In genomic region chr19:5953034-5953589, GRCh38 we compare ENCODE assay signal across 11 cellular contexts. TPM values are rescaled to one million over a fixed set of nuclear protein-coding genes. Genes with fewer than 3 reads are reported as not detected.
DNase-seq lines count a peak whose midpoint lies in the region; ATAC-seq and TF ChIP-seq lines count a peak whose summit lies in the region.
"Had no signal": no experiment of that assay in that cellular context is flagged by ENCODE, and none has a peak within 500 bp of the region (broad histone marks: within the 10 kb centered on the region; RNA-seq: fewer than 3 reads in every experiment).

No MANE protein-coding gene starts in this region.

- H4K20me1 ChIP-seq in OCI-LY7 (ENCODE audit: insufficient read depth, low read length): no peaks in the 10 kb centered on the region; the same call in 1 of the 2 replicates

- H3K9me3 Mint-ChIP-seq in endodermal cell: no peaks in the 10 kb centered on the region

- WGBS in endodermal cell (ENCODE audit: insufficient coverage in 1 of 2, insufficient read length in 1 of 2), 2 experiments: 78 to 85% methylated on average over 4 to 5 of the region's 5 CpGs
- 59 to 75% (median 66%) methylated on average over 5 of the region's 5 CpGs for WGBS in psoas muscle, 3 donors

- H3K27me3 ChIP-seq in endodermal cell (ENCODE audit: control insufficient read depth, insufficient read depth, low read length, poor library complexity, severe bottlenecking): no peaks in the 10 kb centered on the region
- no peaks in the 10 kb centered on the region for H3K27me3 ChIP-seq in psoas muscle (ENCODE audit: insufficient read depth in 3 of 3, low read length in 2 of 3)
- H3K27me3 ChIP-seq: testis had no signal

- H3K4me3 Mint-ChIP-seq in endodermal cell: no peak overlapping the region

- H3K4me1 Mint-ChIP-seq in endodermal cell: peaks cover 88% of the 10 kb centered on the region

- intact Hi-C loops in OCI-LY7 (cut with micrococcal nuclease; ENCODE audit: unreplicated experiment) (loop anchor here (5.0 kb wide), 1 partner anchor 51 kb away; the partner anchor contains the start of genes NDUFA11 and VMAC), psoas muscle (cut with DNase I) (no loop called here)

- no peaks in the 10 kb centered on the region for H3K9me3 ChIP-seq in OCI-LY7 (ENCODE audit: low read length)
- H3K9me3 ChIP-seq in endodermal cell (ENCODE audit: control insufficient read depth, low read length): no peaks in the 10 kb centered on the region
- no peaks in the 10 kb centered on the region for H3K9me3 ChIP-seq in psoas muscle
- H3K9me3 ChIP-seq: HAP-1, testis had no signal

- peak overlapping the region; percentile 96 for H3K27ac ChIP-seq in OCI-LY7 (ENCODE audit: low read depth, low read length, poor library complexity, severe bottlenecking)
- no peak overlapping the region for H3K27ac ChIP-seq in endodermal cell (ENCODE audit: low read depth, low read length)
- H3K27ac ChIP-seq in psoas muscle: peak overlapping the region; percentile 64
- H3K27ac ChIP-seq: testis had no signal

- TSS peak; percentile 22 for BruUV-seq in OCI-LY7 (replicated peaks; lab: Mats Ljungman, UMichigan)

- CTCF ChIA-PET in OCI-LY7 (lab: Charles Lee; ENCODE audit: unreplicated experiment): interaction anchor here (0.7 kb wide), 1 partner anchor 264 kb away, joined by 4 read pairs; no protein-coding TSS in a partner anchor

- H3K36me3 ChIP-seq in OCI-LY7 (ENCODE audit: insufficient read depth, low read length) (peaks cover 38% of the 10 kb centered on the region; the same call in 1 of the 2 replicates), endodermal cell (ENCODE audit: control insufficient read depth, insufficient read depth, low read length) (peaks cover 18% of the 10 kb centered on the region), psoas muscle (ENCODE audit: insufficient read depth in 1 of 2, low read depth in 1 of 2) (peaks cover 0 to 4% of the 10 kb centered on the region in 2 donors)

- TF ChIP-seq CTCF in OCI-LY7 (conservative IDR thresholded peaks at IDR 0.05; ENCODE audit: low read length) (no peak), endodermal cell (conservative IDR thresholded peaks at IDR 0.05) (no peak), psoas muscle (IDR thresholded peaks at IDR 0.05) (no peak)

- peaks cover 88% of the 10 kb centered on the region for H3K4me1 ChIP-seq in OCI-LY7 (ENCODE audit: insufficient read depth, low read length, poor library complexity, severe bottlenecking)
- peaks cover 32% of the 10 kb centered on the region for H3K4me1 ChIP-seq in endodermal cell (ENCODE audit: control insufficient read depth, insufficient read depth, low read length)
- H3K4me1 ChIP-seq in psoas muscle: peaks cover 59% of the 10 kb centered on the region

- peak overlapping the region; percentile 9 for H3K27ac Mint-ChIP-seq in endodermal cell

- H3K79me2 ChIP-seq in OCI-LY7 (ENCODE audit: insufficient read depth, low read depth, low read length): peaks cover 93% of the 10 kb centered on the region

- H3K4me3 ChIP-seq in OCI-LY7 (ENCODE audit: low read depth, low read length, poor library complexity, severe bottlenecking): peak overlapping the region; percentile 1
- H3K4me3 ChIP-seq in endodermal cell (ENCODE audit: low read length): no peak overlapping the region
- H3K4me3 ChIP-seq in psoas muscle: no peak overlapping the region
- H3K4me3 ChIP-seq: HAP-1, testis had no signal

- H3K27me3 Mint-ChIP-seq in endodermal cell (ENCODE audit: insufficient read depth): no peaks in the 10 kb centered on the region

- POLR2A ChIA-PET in OCI-LY7 (lab: Charles Lee): interaction anchor here (0.7 to 1.2 kb wide), 2 partner anchors 49 to 126 kb away, joined by 3 read pairs; no protein-coding TSS in a partner anchor

- ATAC-seq in psoas muscle (no peak), HG02571 (IDR thresholded peaks at IDR 0.05; ENCODE audit: unreplicated experiment) (no peak)

- peaks cover 9% of the 10 kb centered on the region for H3K36me3 Mint-ChIP-seq in endodermal cell (ENCODE audit: low read depth)

- H3K9me2 ChIP-seq in OCI-LY7 (ENCODE audit: insufficient read depth, low read length): no peaks in the 10 kb centered on the region

- peak overlapping the region; percentile 80 for H3K4me2 ChIP-seq in OCI-LY7 (ENCODE audit: low read length)

- peak; percentile 37 for DNase-seq in ELR (ENCODE audit: low read depth)
- DNase-seq in OCI-LY7 (ENCODE audit: low spot score): no peak
- no peak for DNase-seq in endodermal cell
- no peak for DNase-seq in psoas muscle
- DNase-seq in T1000 (lab: John Stamatoyannopoulos, UW): no peak
- no peak for DNase-seq in NCI-H146 (lab: John Stamatoyannopoulos, UW)
- no peak for DNase-seq in activated CD4-positive, alpha-beta T cell treated with anti-CD3 and anti-CD28 coated beads, Interleukin-2, amount 50 U/mL, for 48 hours
- DNase-seq: NCI-H1436, testis had no signal

- H3K9ac ChIP-seq in endodermal cell (ENCODE audit: extremely low read depth, low read length, poor library complexity, severe bottlenecking): no peak overlapping the region

- H2AFZ ChIP-seq in OCI-LY7 (ENCODE audit: low read length): no peak overlapping the region

RNA-seq across cellular contexts. Expression of gene RANBP3, which starts 24.8 kb away (rescaled TPM):
- 63.7 and 74.3 TPM in 2 replicates for total RNA-seq in OCI-LY7 (2014; rRNA removed; shearing (Covaris generic))
- 90.2 and 99.9 TPM in 2 replicates for total RNA-seq in OCI-LY7 (2022)
- 10 to 100 TPM; 77.4 to 81.4 TPM for total RNA-seq in endodermal cell
- 72.9 TPM for polyA plus RNA-seq in endodermal cell (2013, experiment 1 of 2)
- 60.6 TPM for polyA plus RNA-seq in endodermal cell (2013, experiment 2 of 2)
- 10 to 100 TPM; 48.4 to 50.0 (median 48.9) TPM for total RNA-seq in psoas muscle
- 10 to 100 TPM; 40.5 to 71.7 (median 43.9) TPM for polyA plus RNA-seq in psoas muscle

RNA-seq across cellular contexts. Expression of gene CAPS, which starts 39.1 kb away (rescaled TPM):
- total RNA-seq in OCI-LY7 (2014; rRNA removed; shearing (Covaris generic)): 5.6 and 8.1 TPM in 2 replicates
- 11.0 and 12.9 TPM in 2 replicates for total RNA-seq in OCI-LY7 (2022)
- 1 to 10 TPM; 6.6 to 6.7 TPM for total RNA-seq in endodermal cell
- 3.8 TPM for polyA plus RNA-seq in endodermal cell (2013, experiment 1 of 2)
- 3.8 TPM for polyA plus RNA-seq in endodermal cell (2013, experiment 2 of 2)
- 1 to 10 TPM; 1.3 to 2.9 (median 1.5) TPM for total RNA-seq in psoas muscle
- polyA plus RNA-seq in psoas muscle: 1 to 10 TPM; 1.2 to 1.7 (median 1.5) TPM

RNA-seq across cellular contexts. Expression of gene VMAC, which starts 48.4 kb away (rescaled TPM):
- 6.6 and 6.8 TPM in 2 replicates for total RNA-seq in OCI-LY7 (2014; rRNA removed; shearing (Covaris generic))
- total RNA-seq in OCI-LY7 (2022): 6.0 and 7.9 TPM in 2 replicates
- total RNA-seq in endodermal cell: 1 to 10 TPM; 5.9 TPM
- polyA plus RNA-seq in endodermal cell (2013, experiment 1 of 2): 3.5 TPM
- polyA plus RNA-seq in endodermal cell (2013, experiment 2 of 2): 3.4 TPM
- total RNA-seq in psoas muscle: 1 to 10 TPM in 2 of 4 donors, under 1 TPM in 2; 0.73 to 3.0 (median 1.2) TPM
- 1 to 10 TPM in 1 of 3 donors, under 1 TPM in 2; 0.82 to 2.2 (median 0.89) TPM for polyA plus RNA-seq in psoas muscle

RNA-seq across cellular contexts. Expression of gene NDUFA11, which starts 49.5 kb away (rescaled TPM):
- total RNA-seq in OCI-LY7 (2014; rRNA removed; shearing (Covaris generic)): 217 and 293 TPM in 2 replicates
- total RNA-seq in OCI-LY7 (2022) (248 and 280 TPM in 2 replicates), endodermal cell (100 to 1,000 TPM; 242 to 269 TPM), psoas muscle (100 to 1,000 TPM; 240 to 367 (median 285) TPM)
- polyA plus RNA-seq in endodermal cell (2013, experiment 1 of 2): 216 TPM
- 206 TPM for polyA plus RNA-seq in endodermal cell (2013, experiment 2 of 2)
- 100 to 1,000 TPM; 373 to 503 (median 438) TPM for polyA plus RNA-seq in psoas muscle
